In the genomic region with DNA sequence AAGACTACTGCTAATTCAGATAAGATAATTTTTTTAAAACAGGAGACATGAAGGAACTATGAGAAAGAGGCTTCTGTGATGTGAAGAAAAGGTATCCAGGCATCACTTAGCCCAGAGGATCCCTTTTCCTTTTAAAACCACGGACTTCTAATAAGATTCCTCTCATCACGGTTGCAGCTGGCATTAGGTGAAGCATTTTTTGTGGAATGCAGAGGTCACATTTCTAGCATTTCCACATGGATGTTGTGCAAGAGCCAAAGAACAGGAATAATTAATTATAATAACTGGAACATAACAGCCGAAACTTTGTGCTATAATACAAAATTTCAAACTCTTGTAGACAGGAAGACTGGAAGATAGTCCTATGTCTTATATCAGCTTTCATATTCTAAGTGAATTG, we compare ENCODE assay signal across 21 cellular contexts. TPM values are rescaled to one million over a fixed set of nuclear protein-coding genes. Genes with fewer than 3 reads are reported as not detected.
DNase-seq lines count a peak whose midpoint lies in the region; ATAC-seq and TF ChIP-seq lines count a peak whose summit lies in the region.
"Had no signal": no experiment of that assay in that cellular context is flagged by ENCODE, and none has a peak within 500 bp of the region (broad histone marks: within the 10 kb centered on the region; RNA-seq: fewer than 3 reads in every experiment).

No MANE protein-coding gene starts in this region.

- TF ChIP-seq CTCF in astrocyte of the cerebellum (IDR thresholded peaks at IDR 0.05; ENCODE audit: low read depth, low read length, missing control alignments), result no peak
- TF ChIP-seq CTCF in fibroblast of mammary gland (conservative IDR thresholded peaks at IDR 0.05; ENCODE audit: control insufficient read depth, insufficient read depth, low read depth, low read length), result no peak
- no peak for TF ChIP-seq CTCF in HFFc6 (IDR thresholded peaks at IDR 0.05)

- H3K4me3 ChIP-seq in astrocyte of the cerebellum (ENCODE audit: low read depth, low read length) (no peak overlapping the region), fibroblast of mammary gland (ENCODE audit: control insufficient read depth, low read depth, low read length) (no peak overlapping the region)
- H3K4me3 ChIP-seq: GM23338, MG63, Peyer's patch had no signal

- no peaks in the 10 kb centered on the region for H3K9me3 Mint-ChIP-seq in HFFc6
- H3K9me3 Mint-ChIP-seq: CD4-positive, alpha-beta memory T cell; GM23338 had no signal

- peaks cover 16% of the 10 kb centered on the region for H3K4me1 Mint-ChIP-seq in HFFc6 (ENCODE audit: low read depth)

- H3K27ac Mint-ChIP-seq in HFFc6, result no peak overlapping the region
- H3K27ac Mint-ChIP-seq: CD4-positive, alpha-beta memory T cell; GM23338 had no signal

- H3K27me3 Mint-ChIP-seq in HFFc6 (ENCODE audit: insufficient read depth), result peaks cover 10% of the 10 kb centered on the region

- DNase-seq in LHCN-M2 (ENCODE audit: low read depth) (peak; percentile 3), astrocyte of the cerebellum (ENCODE audit: low read depth) (peak; percentile 13), fibroblast of mammary gland (ENCODE audit: low read depth) (peak; percentile 8), renal cortical epithelial cell (ENCODE audit: low read depth) (peak; percentile 57), HFFc6 (no peak), caudate nucleus (lab: John Stamatoyannopoulos, UW) (no peak)
- DNase-seq: BE2C; CD4-positive, alpha-beta memory T cell; DMS79; MG63; NCI-H1092 treated with DMSO at 0.1 percent for 48 hours; NCI-H2081 treated with DMSO at 0.1 percent for 48 hours; NCI-H510A treated with DMSO at 0.1 percent for 48 hours; Peyer's patch; SK-N-SH had no signal

- in situ Hi-C loops in astrocyte of the cerebellum (cut with HindIII; ENCODE audit: low sequenced_read_pairs), result no loop called here

- no peak for ATAC-seq in GM21381 (IDR thresholded peaks at IDR 0.05; ENCODE audit: unreplicated experiment)
- ATAC-seq: GM23338, HCT116, Right ventricle myocardium inferior had no signal

- H3K4me3 Mint-ChIP-seq in HFFc6, result no peak overlapping the region
- H3K4me3 Mint-ChIP-seq: CD4-positive, alpha-beta memory T cell; GM23338 had no signal

- no peak overlapping the region for H3K27ac ChIP-seq in caudate nucleus (ENCODE audit: low read depth, low read length)
- H3K27ac ChIP-seq: KMS-11, Peyer's patch had no signal

- no peaks in the 10 kb centered on the region for H3K36me3 Mint-ChIP-seq in HFFc6 (ENCODE audit: low read depth)
- H3K36me3 Mint-ChIP-seq: CD4-positive, alpha-beta memory T cell had no signal

RNA-seq across cellular contexts. Expression of a gene that starts 27.6 kb away (rescaled TPM):
- 0.11 and 0.45 TPM in 2 replicates for total RNA-seq in LHCN-M2 (2014; rRNA removed)
- polyA plus RNA-seq in LHCN-M2 (2012), result 0.10 TPM
- total RNA-seq in renal cortical epithelial cell, result 3.1 and 4.3 TPM in 2 replicates
- total RNA-seq in HFFc6 (2021; fragmentation: NEBNext Ultra II Directional; extraction: Animal tissue kit (Norgen Biotek cat#: 25700)), result under 1 TPM in 2 of 6 experiments, not detected in 4; 0.14 TPM
- total RNA-seq: G401 had no signal

Comparison
In these comparisons a context has a peak if more than half of its experiments do, and no peak if none do; other contexts are left out.
1. DNase-seq: peak in LHCN-M2 (single experiment), astrocyte of the cerebellum (single experiment), fibroblast of mammary gland (single experiment) and renal cortical epithelial cell (single experiment); none in HFFc6 (single experiment) and caudate nucleus (0 of 61).